In genomic region chr4:53365486-53366300, GRCh38 we compare ENCODE assay signal across 8 cellular contexts. TPM values are rescaled to one million over a fixed set of nuclear protein-coding genes. Genes with fewer than 3 reads are reported as not detected.
DNase-seq lines count a peak whose midpoint lies in the region; TF ChIP-seq lines count a peak whose summit lies in the region.

TSS of gene SCFD2 (minus strand) at chr4:53366061.

- peaks cover 17% of the 10 kb centered on the region for H3K36me3 Mint-ChIP-seq in HFFc6 (ENCODE audit: low read depth)
- H3K36me3 Mint-ChIP-seq in activated naive CD4-positive, alpha-beta T cell treated with anti-CD3 and anti-CD28 coated beads, Interleukin-2, amount 10 ng/mL, durations not matched to agents 7 days and 5 days = peaks cover 15% of the 10 kb centered on the region

- peak within 1 kb of the TSS; percentile 84 for H3K4me3 ChIP-seq in NB4 (ENCODE audit: low read depth, low read length)
- H3K4me3 ChIP-seq in SK-N-MC = peak within 1 kb of the TSS; percentile 95

- H3K36me3 ChIP-seq in SK-N-MC (ENCODE audit: insufficient read depth, low read length) = no peaks in the 10 kb centered on the region

- CTCF ChIA-PET in activated naive CD4-positive, alpha-beta T cell treated with anti-CD3 and anti-CD28 coated beads, Interleukin-2, amount 10 ng/mL, durations not matched to agents 7 days and 5 days (lab: Charles Lee) = interaction anchor here (0.9 to 1.3 kb wide), 2 partner anchors 12 to 349 kb away, joined by 3 read pairs; partner anchors contain the start of gene FIP1L1

- H3K27me3 Mint-ChIP-seq in HFFc6 (ENCODE audit: insufficient read depth) = peaks cover 3% of the 10 kb centered on the region; the same call in 1 of the 2 replicates
- peaks cover 10% of the 10 kb centered on the region for H3K27me3 Mint-ChIP-seq in activated naive CD4-positive, alpha-beta T cell treated with anti-CD3 and anti-CD28 coated beads, Interleukin-2, amount 10 ng/mL, durations not matched to agents 7 days and 5 days

- H3K9ac ChIP-seq in SK-N-MC (ENCODE audit: insufficient read length) = peak within 1 kb of the TSS; percentile 80

- H3K9me3 ChIP-seq in SK-N-MC (ENCODE audit: low read depth, low read length) = no peaks in the 10 kb centered on the region

- peak within 1 kb of the TSS; percentile 75 for H3K27ac Mint-ChIP-seq in HFFc6
- peak within 1 kb of the TSS; percentile 98 for H3K27ac Mint-ChIP-seq in activated naive CD4-positive, alpha-beta T cell treated with anti-CD3 and anti-CD28 coated beads, Interleukin-2, amount 10 ng/mL, durations not matched to agents 7 days and 5 days

- peak; percentile 88 for DNase-seq in GM04503 (ENCODE audit: low read depth)
- DNase-seq in HFFc6 = peak; percentile 96
- DNase-seq in NB4 (ENCODE audit: low read depth) = peak; percentile 99
- DNase-seq in SK-N-MC (ENCODE audit: low read depth, low spot score) = peak; percentile 89
- peak; percentile 99 for DNase-seq in activated naive CD4-positive, alpha-beta T cell treated with anti-CD3 and anti-CD28 coated beads, Interleukin-2, amount 10 ng/mL, durations not matched to agents 7 days and 5 days
- DNase-seq in germinal center (ENCODE audit: low spot score) = peak; percentile 97
- peak; percentile 85 for DNase-seq in non-pigmented ciliary epithelial cell (ENCODE audit: low read depth)
- peak; percentile 99 for DNase-seq in superior temporal gyrus (ENCODE audit: extremely low spot score)

- H3K9me3 Mint-ChIP-seq in HFFc6 = no peaks in the 10 kb centered on the region
- H3K9me3 Mint-ChIP-seq in activated naive CD4-positive, alpha-beta T cell treated with anti-CD3 and anti-CD28 coated beads, Interleukin-2, amount 10 ng/mL, durations not matched to agents 7 days and 5 days = no peaks in the 10 kb centered on the region

- H3K4me3 Mint-ChIP-seq in HFFc6 = peak within 1 kb of the TSS; percentile 96
- peak within 1 kb of the TSS; percentile 96 for H3K4me3 Mint-ChIP-seq in activated naive CD4-positive, alpha-beta T cell treated with anti-CD3 and anti-CD28 coated beads, Interleukin-2, amount 10 ng/mL, durations not matched to agents 7 days and 5 days

- H3K4me1 Mint-ChIP-seq in HFFc6 (ENCODE audit: low read depth) = peaks cover 46% of the 10 kb centered on the region
- H3K4me1 Mint-ChIP-seq in activated naive CD4-positive, alpha-beta T cell treated with anti-CD3 and anti-CD28 coated beads, Interleukin-2, amount 10 ng/mL, durations not matched to agents 7 days and 5 days = peaks cover 49% of the 10 kb centered on the region

- TF ChIP-seq CTCF in HFFc6 (IDR thresholded peaks at IDR 0.05) (no peak), NB4 (IDR thresholded peaks at IDR 0.05; ENCODE audit: low read depth, low read length) (no peak)

- 0 out of 2 replicates have a peak within 1 kb of the TSS, but pooled peaks have one; percentile 10 for H3K27ac ChIP-seq in SK-N-MC

- TF ChIP-seq POLR2A in NB4 (IDR thresholded peaks at IDR 0.05; ENCODE audit: extremely low read depth, insufficient read length) = peak; percentile 45

RNA-seq across cellular contexts. Expression of gene SCFD2, which starts in this region (rescaled TPM):
- 10 to 100 TPM; 35.2 to 46.7 (median 41.5) TPM for total RNA-seq in HFFc6 (2021; fragmentation: NEBNext Ultra II Directional; extraction: Animal tissue kit (Norgen Biotek cat#: 25700))

Comparison
In these comparisons a context has a peak if more than half of its experiments do, and no peak if none do; other contexts are left out.
1. Peak in every context shown above with its lines: DNase-seq, H3K4me3 ChIP-seq and H3K27ac ChIP-seq.